In genomic region chr17:75365009-75365930, GRCh38 we compare ENCODE assay signal across 1 cellular context.
TF ChIP-seq lines count a peak whose summit lies in the region.

No MANE protein-coding gene starts in this region.

TF ChIP-seq in K562, 482 proteins besides CTCF, POLR2A, EP300 and RAD21 (continued from another document):
- TF ChIP-seq ETV6 (IDR thresholded peaks at IDR 0.05; ENCODE audit: borderline replicate concordance in 1 of 2, low read depth in 2 of 2, low read length in 1 of 2): no peak
- no peak for TF ChIP-seq ETV6 (CRISPR knock-in tag; IDR thresholded peaks at IDR 0.05; ENCODE audit: borderline replicate concordance)
- TF ChIP-seq SUPT5H (IDR thresholded peaks at IDR 0.05): no peak
- no peak for TF ChIP-seq SETDB1 (IDR thresholded peaks at IDR 0.05; ENCODE audit: low read length)
- no peak for TF ChIP-seq ZEB2 (IDR thresholded peaks at IDR 0.05)
- no peak for TF ChIP-seq VEZF1 (CRISPR knock-in tag; IDR thresholded peaks at IDR 0.05)
- peak; percentile 50 for TF ChIP-seq NFIC (IDR thresholded peaks at IDR 0.05)
- TF ChIP-seq TAF7 (tag; IDR thresholded peaks at IDR 0.05): no peak
